Comparison of ENCODE assay signal across 20 cellular contexts in the genomic region with DNA sequence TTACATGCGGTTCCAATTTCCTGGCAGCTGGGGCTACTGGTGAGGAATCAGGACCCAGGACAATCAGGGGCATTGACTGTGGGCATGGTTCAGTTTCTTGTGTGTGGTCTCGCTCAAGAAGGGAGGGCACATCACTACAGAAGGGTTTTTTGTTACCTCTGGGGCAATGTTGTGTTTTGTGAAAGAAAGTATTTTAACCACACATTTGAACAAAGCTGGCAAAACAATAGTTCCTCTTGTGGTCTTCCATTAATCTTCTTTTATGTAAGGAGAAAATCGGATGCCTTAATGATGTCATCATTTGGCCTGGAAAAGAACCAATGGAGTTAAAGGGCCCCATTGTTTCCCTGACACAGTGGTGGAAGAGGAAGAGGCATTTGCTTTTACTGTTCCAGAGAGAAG.
DNase-seq lines count a peak whose midpoint lies in the region; ATAC-seq and TF ChIP-seq lines count a peak whose summit lies in the region.
"Had no signal": no experiment of that assay in that cellular context is flagged by ENCODE, and none has a peak within 500 bp of the region (broad histone marks: within the 10 kb centered on the region; RNA-seq: fewer than 3 reads in every experiment).

No MANE protein-coding gene starts in this region.

- peak; percentile 88 for DNase-seq in COLO829 (ENCODE audit: low spot score)
- peak; percentile 67 for DNase-seq in astrocyte of the hippocampus (ENCODE audit: low read depth, low spot score)
- peak; percentile 16 for DNase-seq in left kidney (ENCODE audit: low read depth, low spot score)
- peak; percentile 9 for DNase-seq in retinal pigment epithelial cell (ENCODE audit: low read depth)
- no peak for DNase-seq in Right ventricle myocardium inferior (ENCODE audit: missing footprints)
- no peak for DNase-seq in thyroid gland
- DNase-seq: activated CD4-positive, alpha-beta T cell treated with anti-CD3 and anti-CD28 coated beads, Interleukin-2, amount 50 U/mL, for 4 hours; activated T-cell treated with anti-CD3 and anti-CD28 coated beads, Interleukin-2, amount 50 U/mL, for 1 hour; DMS79; glutamatergic neuron; NCI-H146; NCI-H345; T-cell; tibial artery had no signal

- TF ChIP-seq CTCF in retinal pigment epithelial cell (conservative IDR thresholded peaks at IDR 0.05; ENCODE audit: low read depth, low read length) (no peak), thyroid gland (IDR thresholded peaks at IDR 0.05) (no peak)

- WGBS in thyroid gland, 2 donors, result 76 to 88% methylated on average over 3 of the region's 3 CpGs

- no peak for TF ChIP-seq POLR2A in thyroid gland (IDR thresholded peaks at IDR 0.05)

- no peak overlapping the region for H3K27ac ChIP-seq in thyroid gland
- H3K27ac ChIP-seq: RWPE1, tibial artery had no signal

- H3K27me3 ChIP-seq in thyroid gland, result no peaks in the 10 kb centered on the region

- no peak overlapping the region for H3K4me3 ChIP-seq in retinal pigment epithelial cell (ENCODE audit: low read length)
- H3K4me3 ChIP-seq in thyroid gland (replicated peaks in 1 of 3), result no peak overlapping the region
- H3K4me3 ChIP-seq: tibial artery had no signal

- intact Hi-C loops in Right ventricle myocardium inferior (cut with DNase I) (no loop called here), thyroid gland (cut with DNase I) (no loop called here)

- H3K9me3 ChIP-seq in thyroid gland, result no peaks in the 10 kb centered on the region
- H3K9me3 ChIP-seq: tibial artery had no signal

- ATAC-seq in activated CD4-positive, CD25-positive, alpha-beta regulatory T cell treated with anti-CD3 and anti-CD28 coated beads, Interleukin-2, amount 50 U/mL, for 24 hours, result no peak
- ATAC-seq in Right ventricle myocardium inferior (no peak), GM21381 (IDR thresholded peaks at IDR 0.05; ENCODE audit: unreplicated experiment) (no peak)
- ATAC-seq: CD8-positive, alpha-beta T cell; esophagus mucosa; natural killer cell treated with Interleukin-12 subunit alpha and Interleukin-12 subunit beta and Interleukin-15 and Interleukin-18, amount 100 ng/mL, for 72 hours; T-cell had no signal

- no peaks in the 10 kb centered on the region for H3K36me3 ChIP-seq in thyroid gland
- H3K36me3 ChIP-seq: tibial artery had no signal

- H3K4me1 ChIP-seq in thyroid gland, result no peaks in the 10 kb centered on the region
- H3K4me1 ChIP-seq: tibial artery had no signal

Comparison
In these comparisons a context has a peak if more than half of its experiments do, and no peak if none do; other contexts are left out.
1. DNase-seq: peak in COLO829 (single experiment), astrocyte of the hippocampus (single experiment), left kidney (single experiment) and retinal pigment epithelial cell (single experiment); none in Right ventricle myocardium inferior (single experiment) and thyroid gland (0 of 2).